ENCODE assay signal across 1 cellular context in the genomic region with DNA sequence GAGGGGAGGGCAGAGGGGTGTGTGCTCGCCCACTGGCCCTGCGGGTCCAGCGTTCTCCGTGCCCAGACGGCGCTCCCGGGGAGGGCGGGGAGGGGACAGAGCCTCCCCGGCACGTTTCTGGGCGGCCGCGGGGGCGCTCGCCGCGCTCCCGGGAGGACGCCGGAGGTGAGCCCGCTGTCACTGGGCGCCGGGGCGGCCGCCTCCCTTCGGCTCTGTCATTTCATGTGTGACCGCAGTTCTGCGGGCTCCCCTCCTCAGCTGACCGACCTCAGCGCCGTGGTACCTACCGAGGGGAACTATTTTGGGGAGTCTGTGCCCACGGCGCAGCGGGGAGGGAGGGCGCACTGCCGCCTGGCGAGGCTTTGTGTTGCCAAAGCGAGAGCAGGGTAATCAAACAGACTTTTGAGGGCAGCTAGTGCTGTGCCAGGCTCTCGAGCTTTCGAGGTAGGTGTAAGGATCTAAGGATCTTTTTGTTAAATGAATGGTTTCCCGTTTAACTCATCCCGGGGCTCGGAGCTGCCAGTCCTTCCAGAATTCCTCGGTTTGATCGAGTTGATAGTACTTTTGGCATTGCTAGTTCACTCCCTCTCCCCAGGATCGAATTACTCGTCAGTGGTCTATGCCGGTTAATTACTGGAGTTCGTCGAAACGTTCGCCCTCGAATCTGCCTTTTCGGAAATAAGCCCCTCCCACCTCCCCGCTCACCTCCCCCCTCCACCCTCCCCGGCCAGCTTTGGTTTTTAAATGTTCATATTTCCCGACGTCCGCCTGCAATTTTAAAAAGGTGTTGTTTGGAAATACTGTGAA.
TF ChIP-seq lines count a peak whose summit lies in the region.

No MANE protein-coding gene starts in this region.

TF ChIP-seq in HepG2, 621 proteins besides CTCF, POLR2A, EP300 and RAD21 (continued from another document and continues in another):
- TF ChIP-seq, protein P1, sequence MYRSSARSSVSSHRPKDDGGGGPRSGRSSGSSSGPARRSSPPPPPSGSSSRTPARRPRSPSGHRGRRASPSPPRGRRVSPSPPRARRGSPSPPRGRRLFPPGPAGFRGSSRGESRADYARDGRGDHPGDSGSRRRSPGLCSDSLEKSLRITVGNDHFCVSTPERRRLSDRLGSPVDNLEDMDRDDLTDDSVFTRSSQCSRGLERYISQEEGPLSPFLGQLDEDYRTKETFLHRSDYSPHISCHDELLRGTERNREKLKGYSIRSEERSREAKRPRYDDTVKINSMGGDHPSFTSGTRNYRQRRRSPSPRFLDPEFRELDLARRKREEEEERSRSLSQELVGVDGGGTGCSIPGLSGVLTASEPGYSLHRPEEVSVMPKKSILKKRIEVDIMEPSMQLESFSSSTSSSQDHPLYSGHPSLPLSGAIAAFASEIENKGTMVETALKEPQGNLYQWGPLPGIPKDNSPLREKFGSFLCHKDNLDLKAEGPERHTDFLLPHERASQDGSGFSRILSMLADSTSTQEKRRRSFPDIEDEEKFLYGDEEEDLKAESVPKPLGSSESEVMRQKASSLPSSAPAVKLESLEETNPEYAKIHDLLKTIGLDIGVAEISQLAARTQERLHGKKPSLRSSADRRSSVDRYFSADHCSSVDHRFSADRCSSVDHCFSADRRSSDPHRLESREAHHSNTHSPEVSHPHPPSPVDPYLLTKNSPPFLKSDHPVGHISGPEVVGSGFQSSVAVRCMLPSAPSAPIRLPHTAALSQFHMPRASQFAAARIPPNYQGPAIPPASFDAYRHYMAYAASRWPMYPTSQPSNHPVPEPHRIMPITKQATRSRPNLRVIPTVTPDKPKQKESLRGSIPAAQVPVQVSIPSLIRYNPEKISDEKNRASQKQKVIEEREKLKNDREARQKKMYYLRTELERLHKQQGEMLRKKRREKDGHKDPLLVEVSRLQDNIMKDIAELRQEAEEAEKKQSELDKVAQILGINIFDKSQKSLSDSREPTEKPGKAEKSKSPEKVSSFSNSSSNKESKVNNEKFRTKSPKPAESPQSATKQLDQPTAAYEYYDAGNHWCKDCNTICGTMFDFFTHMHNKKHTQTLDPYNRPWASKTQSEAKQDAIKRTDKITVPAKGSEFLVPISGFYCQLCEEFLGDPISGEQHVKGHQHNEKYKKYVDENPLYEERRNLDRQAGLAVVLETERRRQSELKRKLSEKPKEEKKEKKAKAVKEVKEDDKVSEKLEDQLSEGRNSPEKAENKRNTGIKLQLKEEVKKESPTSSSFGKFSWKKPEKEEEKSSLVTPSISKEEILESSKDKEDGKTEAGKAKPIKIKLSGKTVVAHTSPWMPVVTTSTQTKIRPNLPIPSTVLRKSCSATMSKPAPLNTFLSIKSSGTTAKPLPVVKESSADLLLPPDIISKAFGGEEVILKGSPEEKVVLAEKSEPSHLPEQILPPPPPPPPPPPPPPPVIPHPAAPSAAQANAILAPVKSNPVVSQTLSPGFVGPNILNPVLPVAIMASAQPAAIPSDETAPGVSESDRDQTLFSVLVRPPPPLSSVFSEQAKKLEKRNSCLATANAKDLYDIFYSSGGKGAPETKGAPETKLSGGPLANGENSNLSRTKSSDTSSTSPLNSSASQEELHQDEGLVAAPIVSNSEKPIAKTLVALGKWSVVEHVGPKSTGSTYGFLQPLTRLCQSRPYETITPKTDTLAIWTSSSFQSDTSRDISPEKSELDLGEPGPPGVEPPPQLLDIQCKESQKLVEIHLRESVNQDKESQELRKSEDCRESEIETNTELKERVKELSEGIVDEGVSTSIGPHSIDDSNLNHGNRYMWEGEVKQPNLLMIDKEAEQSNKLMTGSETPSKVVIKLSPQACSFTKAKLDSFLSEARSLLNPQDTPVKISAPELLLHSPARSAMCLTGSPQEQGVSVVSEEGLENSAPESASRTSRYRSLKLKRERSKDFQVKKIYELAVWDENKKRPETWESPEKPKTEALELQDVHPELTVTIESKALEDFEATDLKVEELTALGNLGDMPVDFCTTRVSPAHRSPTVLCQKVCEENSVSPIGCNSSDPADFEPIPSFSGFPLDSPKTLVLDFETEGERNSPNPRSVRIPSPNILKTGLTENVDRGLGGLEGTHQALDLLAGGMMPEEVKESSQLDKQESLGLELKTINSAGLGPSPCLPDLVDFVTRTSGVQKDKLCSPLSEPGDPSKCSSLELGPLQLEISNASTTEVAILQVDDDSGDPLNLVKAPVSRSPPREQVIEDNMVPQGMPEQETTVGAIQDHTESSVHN (CRISPR knock-in tag; IDR thresholded peaks at IDR 0.05) = no peak
- TF ChIP-seq SAFB2 (CRISPR knock-in tag; IDR thresholded peaks at IDR 0.05; ENCODE audit: borderline replicate concordance, low read depth) (0 out of 2 replicates have a peak, but pooled peaks have one; percentile 20), NFATC3 (CRISPR knock-in tag; IDR thresholded peaks at IDR 0.05) (no peak), PLRG1 (conservative IDR thresholded peaks at IDR 0.05) (no peak), ZNF790 (CRISPR knock-in tag; IDR thresholded peaks at IDR 0.05; ENCODE audit: borderline replicate concordance) (no peak), KAT2B (IDR thresholded peaks at IDR 0.05; ENCODE audit: borderline replicate concordance, low read depth, low read length) (no peak), PCBP2 (optimal IDR thresholded peaks at IDR 0.05; ENCODE audit: low read depth, low read length, poor library complexity, severe bottlenecking) (no peak), NR2F6 (IDR thresholded peaks at IDR 0.05) (no peak), NR2F6 (CRISPR knock-in tag; IDR thresholded peaks at IDR 0.05) (no peak), E2F1 (CRISPR knock-in tag; IDR thresholded peaks at IDR 0.05) (no peak), YEATS2 (CRISPR knock-in tag; IDR thresholded peaks at IDR 0.05; ENCODE audit: borderline replicate concordance) (no peak; the same call in 1 of the 2 replicates), SYNCRIP (IDR thresholded peaks at IDR 0.05; ENCODE audit: insufficient read depth, low read depth, low read length) (no peak), AGO2 (optimal IDR thresholded peaks at IDR 0.05; ENCODE audit: low read depth, low read length) (peak; percentile 94), ZFX (CRISPR knock-in tag; IDR thresholded peaks at IDR 0.05; ENCODE audit: low read depth) (peak; percentile 31; the same call in 1 of the 2 replicates)
- TF ChIP-seq, protein P2, sequence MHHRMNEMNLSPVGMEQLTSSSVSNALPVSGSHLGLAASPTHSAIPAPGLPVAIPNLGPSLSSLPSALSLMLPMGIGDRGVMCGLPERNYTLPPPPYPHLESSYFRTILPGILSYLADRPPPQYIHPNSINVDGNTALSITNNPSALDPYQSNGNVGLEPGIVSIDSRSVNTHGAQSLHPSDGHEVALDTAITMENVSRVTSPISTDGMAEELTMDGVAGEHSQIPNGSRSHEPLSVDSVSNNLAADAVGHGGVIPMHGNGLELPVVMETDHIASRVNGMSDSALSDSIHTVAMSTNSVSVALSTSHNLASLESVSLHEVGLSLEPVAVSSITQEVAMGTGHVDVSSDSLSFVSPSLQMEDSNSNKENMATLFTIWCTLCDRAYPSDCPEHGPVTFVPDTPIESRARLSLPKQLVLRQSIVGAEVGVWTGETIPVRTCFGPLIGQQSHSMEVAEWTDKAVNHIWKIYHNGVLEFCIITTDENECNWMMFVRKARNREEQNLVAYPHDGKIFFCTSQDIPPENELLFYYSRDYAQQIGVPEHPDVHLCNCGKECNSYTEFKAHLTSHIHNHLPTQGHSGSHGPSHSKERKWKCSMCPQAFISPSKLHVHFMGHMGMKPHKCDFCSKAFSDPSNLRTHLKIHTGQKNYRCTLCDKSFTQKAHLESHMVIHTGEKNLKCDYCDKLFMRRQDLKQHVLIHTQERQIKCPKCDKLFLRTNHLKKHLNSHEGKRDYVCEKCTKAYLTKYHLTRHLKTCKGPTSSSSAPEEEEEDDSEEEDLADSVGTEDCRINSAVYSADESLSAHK (CRISPR knock-in tag; IDR thresholded peaks at IDR 0.05; ENCODE audit: borderline replicate concordance) = no peak
- TF ChIP-seq, protein P3, sequence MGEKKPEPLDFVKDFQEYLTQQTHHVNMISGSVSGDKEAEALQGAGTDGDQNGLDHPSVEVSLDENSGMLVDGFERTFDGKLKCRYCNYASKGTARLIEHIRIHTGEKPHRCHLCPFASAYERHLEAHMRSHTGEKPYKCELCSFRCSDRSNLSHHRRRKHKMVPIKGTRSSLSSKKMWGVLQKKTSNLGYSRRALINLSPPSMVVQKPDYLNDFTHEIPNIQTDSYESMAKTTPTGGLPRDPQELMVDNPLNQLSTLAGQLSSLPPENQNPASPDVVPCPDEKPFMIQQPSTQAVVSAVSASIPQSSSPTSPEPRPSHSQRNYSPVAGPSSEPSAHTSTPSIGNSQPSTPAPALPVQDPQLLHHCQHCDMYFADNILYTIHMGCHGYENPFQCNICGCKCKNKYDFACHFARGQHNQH (CRISPR knock-in tag; IDR thresholded peaks at IDR 0.05) = no peak
- TF ChIP-seq, protein P4, sequence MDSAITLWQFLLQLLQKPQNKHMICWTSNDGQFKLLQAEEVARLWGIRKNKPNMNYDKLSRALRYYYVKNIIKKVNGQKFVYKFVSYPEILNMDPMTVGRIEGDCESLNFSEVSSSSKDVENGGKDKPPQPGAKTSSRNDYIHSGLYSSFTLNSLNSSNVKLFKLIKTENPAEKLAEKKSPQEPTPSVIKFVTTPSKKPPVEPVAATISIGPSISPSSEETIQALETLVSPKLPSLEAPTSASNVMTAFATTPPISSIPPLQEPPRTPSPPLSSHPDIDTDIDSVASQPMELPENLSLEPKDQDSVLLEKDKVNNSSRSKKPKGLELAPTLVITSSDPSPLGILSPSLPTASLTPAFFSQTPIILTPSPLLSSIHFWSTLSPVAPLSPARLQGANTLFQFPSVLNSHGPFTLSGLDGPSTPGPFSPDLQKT (CRISPR knock-in tag; IDR thresholded peaks at IDR 0.05; ENCODE audit: borderline replicate concordance) = no peak
- TF ChIP-seq, protein P5, sequence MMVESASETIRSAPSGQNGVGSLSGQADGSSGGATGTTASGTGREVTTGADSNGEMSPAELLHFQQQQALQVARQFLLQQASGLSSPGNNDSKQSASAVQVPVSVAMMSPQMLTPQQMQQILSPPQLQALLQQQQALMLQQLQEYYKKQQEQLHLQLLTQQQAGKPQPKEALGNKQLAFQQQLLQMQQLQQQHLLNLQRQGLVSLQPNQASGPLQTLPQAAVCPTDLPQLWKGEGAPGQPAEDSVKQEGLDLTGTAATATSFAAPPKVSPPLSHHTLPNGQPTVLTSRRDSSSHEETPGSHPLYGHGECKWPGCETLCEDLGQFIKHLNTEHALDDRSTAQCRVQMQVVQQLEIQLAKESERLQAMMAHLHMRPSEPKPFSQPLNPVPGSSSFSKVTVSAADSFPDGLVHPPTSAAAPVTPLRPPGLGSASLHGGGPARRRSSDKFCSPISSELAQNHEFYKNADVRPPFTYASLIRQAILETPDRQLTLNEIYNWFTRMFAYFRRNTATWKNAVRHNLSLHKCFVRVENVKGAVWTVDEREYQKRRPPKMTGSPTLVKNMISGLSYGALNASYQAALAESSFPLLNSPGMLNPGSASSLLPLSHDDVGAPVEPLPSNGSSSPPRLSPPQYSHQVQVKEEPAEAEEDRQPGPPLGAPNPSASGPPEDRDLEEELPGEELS (CRISPR knock-in tag; IDR thresholded peaks at IDR 0.05) = peak; percentile 30; the same call in 1 of the 2 replicates
- TF ChIP-seq, protein P6, sequence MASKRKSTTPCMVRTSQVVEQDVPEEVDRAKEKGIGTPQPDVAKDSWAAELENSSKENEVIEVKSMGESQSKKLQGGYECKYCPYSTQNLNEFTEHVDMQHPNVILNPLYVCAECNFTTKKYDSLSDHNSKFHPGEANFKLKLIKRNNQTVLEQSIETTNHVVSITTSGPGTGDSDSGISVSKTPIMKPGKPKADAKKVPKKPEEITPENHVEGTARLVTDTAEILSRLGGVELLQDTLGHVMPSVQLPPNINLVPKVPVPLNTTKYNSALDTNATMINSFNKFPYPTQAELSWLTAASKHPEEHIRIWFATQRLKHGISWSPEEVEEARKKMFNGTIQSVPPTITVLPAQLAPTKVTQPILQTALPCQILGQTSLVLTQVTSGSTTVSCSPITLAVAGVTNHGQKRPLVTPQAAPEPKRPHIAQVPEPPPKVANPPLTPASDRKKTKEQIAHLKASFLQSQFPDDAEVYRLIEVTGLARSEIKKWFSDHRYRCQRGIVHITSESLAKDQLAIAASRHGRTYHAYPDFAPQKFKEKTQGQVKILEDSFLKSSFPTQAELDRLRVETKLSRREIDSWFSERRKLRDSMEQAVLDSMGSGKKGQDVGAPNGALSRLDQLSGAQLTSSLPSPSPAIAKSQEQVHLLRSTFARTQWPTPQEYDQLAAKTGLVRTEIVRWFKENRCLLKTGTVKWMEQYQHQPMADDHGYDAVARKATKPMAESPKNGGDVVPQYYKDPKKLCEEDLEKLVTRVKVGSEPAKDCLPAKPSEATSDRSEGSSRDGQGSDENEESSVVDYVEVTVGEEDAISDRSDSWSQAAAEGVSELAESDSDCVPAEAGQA (IDR thresholded peaks at IDR 0.05; ENCODE audit: low read depth) = no peak
- TF ChIP-seq, protein P6 (CRISPR knock-in tag; IDR thresholded peaks at IDR 0.05; ENCODE audit: borderline replicate concordance) = no peak
- TF ChIP-seq, protein P7, sequence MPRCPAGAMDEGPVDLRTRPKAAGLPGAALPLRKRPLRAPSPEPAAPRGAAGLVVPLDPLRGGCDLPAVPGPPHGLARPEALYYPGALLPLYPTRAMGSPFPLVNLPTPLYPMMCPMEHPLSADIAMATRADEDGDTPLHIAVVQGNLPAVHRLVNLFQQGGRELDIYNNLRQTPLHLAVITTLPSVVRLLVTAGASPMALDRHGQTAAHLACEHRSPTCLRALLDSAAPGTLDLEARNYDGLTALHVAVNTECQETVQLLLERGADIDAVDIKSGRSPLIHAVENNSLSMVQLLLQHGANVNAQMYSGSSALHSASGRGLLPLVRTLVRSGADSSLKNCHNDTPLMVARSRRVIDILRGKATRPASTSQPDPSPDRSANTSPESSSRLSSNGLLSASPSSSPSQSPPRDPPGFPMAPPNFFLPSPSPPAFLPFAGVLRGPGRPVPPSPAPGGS (CRISPR knock-in tag; IDR thresholded peaks at IDR 0.05) = no peak
